3 cellular contexts compared by ENCODE assay signal in the genomic region with DNA sequence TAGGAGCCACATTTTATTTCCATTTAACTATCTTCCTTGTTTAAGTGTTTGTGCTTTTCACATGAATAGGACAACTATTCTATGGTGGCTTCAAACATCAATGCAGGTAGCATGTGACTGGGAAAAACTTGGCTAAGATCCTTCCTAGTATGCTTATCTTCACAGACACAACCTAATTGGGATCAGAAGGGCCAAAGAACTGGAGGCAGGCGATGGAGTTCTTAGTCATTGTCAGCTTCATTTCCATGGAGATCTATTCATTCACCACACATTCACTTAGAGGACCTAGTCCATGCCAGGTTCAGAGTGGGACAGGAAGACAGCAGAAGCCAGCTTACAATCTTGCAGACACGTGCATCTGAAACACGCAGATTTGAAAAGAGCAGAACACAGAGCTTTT.
"Had no signal": no experiment of that assay in that cellular context is flagged by ENCODE, and none has a peak within 500 bp of the region (broad histone marks: within the 10 kb centered on the region; RNA-seq: fewer than 3 reads in every experiment).

No MANE protein-coding gene starts in this region.

- H3K4me3 ChIP-seq: GM12878 had no signal

- ATAC-seq: GM12878 had no signal

- DNase-seq: GDM1, GF-D8 had no signal
